9 cellular contexts compared by ENCODE assay signal in the genomic region with DNA sequence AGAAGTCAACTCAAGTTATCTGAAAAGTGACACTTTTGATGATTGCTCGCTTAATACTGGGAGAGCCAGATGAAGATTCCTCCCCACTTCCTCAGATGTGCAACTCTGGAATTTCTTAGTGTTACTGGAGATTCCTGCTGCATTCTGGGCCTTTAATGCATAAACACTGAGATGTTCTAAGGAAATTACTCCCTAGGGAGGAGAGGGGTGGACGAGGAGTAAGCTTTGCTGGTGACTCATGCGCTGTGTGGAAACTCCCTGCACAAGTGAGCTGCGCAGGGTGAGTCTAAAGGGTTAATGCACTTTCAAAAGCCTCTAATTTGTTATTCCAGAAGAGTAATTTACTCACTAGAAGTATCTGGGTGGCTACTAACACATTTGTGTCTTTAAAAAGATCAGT. TPM values are rescaled to one million over a fixed set of nuclear protein-coding genes. Genes with fewer than 3 reads are reported as not detected.
DNase-seq lines count a peak whose midpoint lies in the region; ATAC-seq and TF ChIP-seq lines count a peak whose summit lies in the region.
"Had no signal": no experiment of that assay in that cellular context is flagged by ENCODE, and none has a peak within 500 bp of the region (broad histone marks: within the 10 kb centered on the region; RNA-seq: fewer than 3 reads in every experiment).

No MANE protein-coding gene starts in this region.

- POLR2A ChIA-PET in PC-9 (lab: Charles Lee; ENCODE audit: unreplicated experiment), result interaction anchor here (0.6 to 2.3 kb wide), 9 partner anchors 12 to 818 kb away, joined by 3 to 26 read pairs (median 7); no protein-coding TSS in a partner anchor
- POLR2A ChIA-PET in CD8-positive, alpha-beta memory T cell (lab: Charles Lee), result no interaction called here

- H3K79me2 ChIP-seq in PC-9 (ENCODE audit: low read depth) (peaks cover 90% of the 10 kb centered on the region), smooth muscle cell (ENCODE audit: low read depth) (peaks cover 6% of the 10 kb centered on the region)

- H2AFZ ChIP-seq in PC-9, result no peak overlapping the region
- H2AFZ ChIP-seq in smooth muscle cell (ENCODE audit: low read depth), result no peak overlapping the region

- DNase-seq in DMS 273 (lab: John Stamatoyannopoulos, UW; ENCODE audit: unreplicated experiment) (peak; percentile 22), DMS 273 treated with DMSO at 0.1 percent for 48 hours (lab: John Stamatoyannopoulos, UW) (no peak), PC-9 (peak; percentile 78 to 96), fibroblast of pulmonary artery (ENCODE audit: low read depth) (peak; percentile 98), smooth muscle cell (lab: John Stamatoyannopoulos, UW; ENCODE audit: unreplicated experiment) (no peak)
- DNase-seq in CD8-positive, alpha-beta memory T cell, result no peak
- DNase-seq in activated CD4-positive, CD25-positive, alpha-beta regulatory T cell treated with anti-CD3 and anti-CD28 coated beads, Interleukin-2, amount 50 U/mL, for 72 hours, result no peak

- H3K4me1 ChIP-seq in PC-9 (replicated peaks; ENCODE audit: insufficient read depth), result peaks cover 58% of the 10 kb centered on the region
- H3K4me1 ChIP-seq in smooth muscle cell (ENCODE audit: low read depth), result peaks cover 24% of the 10 kb centered on the region
- no peaks in the 10 kb centered on the region for H3K4me1 ChIP-seq in CD8-positive, alpha-beta memory T cell (ENCODE audit: insufficient read depth, low read length)

- H4K20me1 ChIP-seq in PC-9 (ENCODE audit: insufficient read depth) (no peaks in the 10 kb centered on the region), smooth muscle cell (ENCODE audit: low read depth) (no peaks in the 10 kb centered on the region)

- no peaks in the 10 kb centered on the region for H3K9me2 ChIP-seq in PC-9 (ENCODE audit: insufficient read depth)

- peaks cover 9 to 21% of the 10 kb centered on the region in 2 donors for H3K27me3 Mint-ChIP-seq in CD8-positive, alpha-beta memory T cell

- H3K9me3 Mint-ChIP-seq in CD8-positive, alpha-beta memory T cell, result no peaks in the 10 kb centered on the region

- H3K9ac ChIP-seq in smooth muscle cell (ENCODE audit: low read depth), result peak overlapping the region; percentile 92

- no TSS peak for BruUV-seq in PC-9 (replicated peaks; lab: Mats Ljungman, UMichigan)

- no peaks in the 10 kb centered on the region for H3K4me1 Mint-ChIP-seq in CD8-positive, alpha-beta memory T cell

- 7% methylated on average over 4 of the region's 4 CpGs for WGBS in smooth muscle cell (ENCODE audit: low lambda C conversion rate)

- peaks cover 61% of the 10 kb centered on the region for H3K36me3 ChIP-seq in PC-9 (ENCODE audit: low read depth)
- no peaks in the 10 kb centered on the region for H3K36me3 ChIP-seq in smooth muscle cell (ENCODE audit: low read depth)
- no peaks in the 10 kb centered on the region for H3K36me3 ChIP-seq in CD8-positive, alpha-beta memory T cell (ENCODE audit: insufficient read depth, low read length)

- peak overlapping the region; percentile 74 for H3K4me2 ChIP-seq in PC-9
- H3K4me2 ChIP-seq in smooth muscle cell, result peak overlapping the region; percentile 77

- no peaks in the 10 kb centered on the region for H3K36me3 Mint-ChIP-seq in CD8-positive, alpha-beta memory T cell

- intact Hi-C loops in PC-9 (cut with micrococcal nuclease; ENCODE audit: unreplicated experiment), result loop anchor here (1.0 to 2.0 kb wide), 14 partner anchors 9 to 277 kb away; no protein-coding TSS in a partner anchor

- no peak for ATAC-seq in GM21737 (IDR thresholded peaks at IDR 0.05; ENCODE audit: unreplicated experiment)

- CTCF ChIA-PET in PC-9 (lab: Charles Lee), result interaction anchor here (0.7 to 2.1 kb wide), 6 partner anchors 11 to 842 kb away, joined by 4 to 11 read pairs (median 6); no protein-coding TSS in a partner anchor
- CTCF ChIA-PET in CD8-positive, alpha-beta memory T cell (lab: Charles Lee), result no interaction called here

- H3K4me3 ChIP-seq in PC-9, result peak overlapping the region; percentile 27
- no peak overlapping the region for H3K4me3 ChIP-seq in fibroblast of pulmonary artery (replicated peaks; ENCODE audit: low read depth, low read length)
- H3K4me3 ChIP-seq in smooth muscle cell, result peak overlapping the region; percentile 17
- no peak overlapping the region for H3K4me3 ChIP-seq in CD8-positive, alpha-beta memory T cell (ENCODE audit: low read length)

- H3K4me3 Mint-ChIP-seq in CD8-positive, alpha-beta memory T cell, result no peak overlapping the region

- peak overlapping the region; percentile 96 for H3K27ac ChIP-seq in PC-9
- H3K27ac ChIP-seq in smooth muscle cell (ENCODE audit: low read depth), result peak overlapping the region; percentile 99
- H3K27ac ChIP-seq in CD8-positive, alpha-beta memory T cell (ENCODE audit: low read depth, low read length), result no peak overlapping the region
- H3K27ac ChIP-seq: 22Rv1 had no signal

- H3F3A ChIP-seq in PC-9 (ENCODE audit: insufficient read depth, low read depth) (peaks cover 78% of the 10 kb centered on the region), smooth muscle cell (ENCODE audit: low read depth) (peaks cover 5% of the 10 kb centered on the region)

- H3K27me3 ChIP-seq in PC-9 (ENCODE audit: insufficient read depth, low read depth), result no peaks in the 10 kb centered on the region
- no peaks in the 10 kb centered on the region for H3K27me3 ChIP-seq in smooth muscle cell (ENCODE audit: low read depth)
- H3K27me3 ChIP-seq in CD8-positive, alpha-beta memory T cell (ENCODE audit: insufficient read depth, low read length, poor library complexity, severe bottlenecking), result no peaks in the 10 kb centered on the region

- TF ChIP-seq CTCF in PC-9 (conservative IDR thresholded peaks at IDR 0.05) (no peak), fibroblast of pulmonary artery (IDR thresholded peaks at IDR 0.05; ENCODE audit: low read length, missing control alignments) (no peak), smooth muscle cell (IDR thresholded peaks at IDR 0.05; ENCODE audit: borderline replicate concordance, insufficient read depth, poor library complexity, severe bottlenecking) (no peak)

- no peak overlapping the region for H3K27ac Mint-ChIP-seq in CD8-positive, alpha-beta memory T cell

- no peaks in the 10 kb centered on the region for H3K9me3 ChIP-seq in PC-9 (ENCODE audit: insufficient read depth, low read depth)
- no peaks in the 10 kb centered on the region for H3K9me3 ChIP-seq in smooth muscle cell (replicated peaks; ENCODE audit: low read depth)
- no peaks in the 10 kb centered on the region for H3K9me3 ChIP-seq in CD8-positive, alpha-beta memory T cell (ENCODE audit: low read length)

RNA-seq across cellular contexts. Expression of gene EGFR, which starts 46.3 kb away (rescaled TPM):
- total RNA-seq in PC-9 (2021) (324 and 342 TPM in 2 replicates), smooth muscle cell (21.6 and 31.1 TPM in 2 replicates)
- polyA plus RNA-seq in smooth muscle cell, result 9.0 and 20.5 TPM in 2 replicates
- total RNA-seq in CD8-positive, alpha-beta memory T cell, result not detected
- not detected for polyA plus RNA-seq in CD8-positive, alpha-beta memory T cell

Comparison
In these comparisons a context has a peak if more than half of its experiments do, and no peak if none do; other contexts are left out.
1. DNase-seq: peak in DMS 273 (single experiment), PC-9 (2 of 2) and fibroblast of pulmonary artery (single experiment); none in DMS 273 treated with DMSO at 0.1 percent for 48 hours (single experiment), smooth muscle cell (single experiment), CD8-positive, alpha-beta memory T cell (0 of 5) and activated CD4-positive, CD25-positive, alpha-beta regulatory T cell treated with anti-CD3 and anti-CD28 coated beads, Interleukin-2, amount 50 U/mL, for 72 hours (single experiment).
2. H3K4me3 ChIP-seq: peak in PC-9 (single experiment) and smooth muscle cell (single experiment); none in fibroblast of pulmonary artery (single experiment) and CD8-positive, alpha-beta memory T cell (single experiment).
3. RNA of gene EGFR, which starts 46.3 kb away (total RNA-seq): 324 to 342 TPM in PC-9 and 21.6 to 31.1 TPM in smooth muscle cell; not detected in CD8-positive, alpha-beta memory T cell; every median in the first group is over 10 times any median in the second.